In genomic region chr9:132877447-132877817, GRCh38 we compare ENCODE assay signal across 8 cellular contexts. TPM values are rescaled to one million over a fixed set of nuclear protein-coding genes. Genes with fewer than 3 reads are reported as not detected.
DNase-seq lines count a peak whose midpoint lies in the region; ATAC-seq and TF ChIP-seq lines count a peak whose summit lies in the region.

No MANE protein-coding gene starts in this region.

- DNase-seq in MG63 (no peak), neural crest cell (ENCODE audit: low read depth, low spot score) (no peak), cerebellum (ENCODE audit: low spot score) (no peak), SHP77 treated with DMSO at 0.1 percent for 48 hours (lab: John Stamatoyannopoulos, UW) (no peak)
- no peak for DNase-seq in effector memory CD8-positive, alpha-beta T cell

- H3K4me1 ChIP-seq in BLaER1: peaks cover 34% of the 10 kb centered on the region

- H3K4me3 Mint-ChIP-seq in effector memory CD8-positive, alpha-beta T cell: peak overlapping the region; percentile 81 to 85
- H3K4me3 Mint-ChIP-seq in neural crest cell: peak overlapping the region; percentile 80

- peak overlapping the region; percentile 81; the same call in 1 of the 2 replicates for H3K9ac ChIP-seq in BLaER1

- no peaks in the 10 kb centered on the region for H3K9me3 Mint-ChIP-seq in effector memory CD8-positive, alpha-beta T cell
- no peaks in the 10 kb centered on the region for H3K9me3 Mint-ChIP-seq in neural crest cell

- no peaks in the 10 kb centered on the region for H3K36me3 ChIP-seq in BLaER1
- H3K36me3 ChIP-seq in MG63: no peaks in the 10 kb centered on the region

- H3K4me2 ChIP-seq in BLaER1: peak overlapping the region; percentile 96

- no peaks in the 10 kb centered on the region for H3K9me3 ChIP-seq in BLaER1
- H3K9me3 ChIP-seq in MG63: no peaks in the 10 kb centered on the region

- H3K27me3 Mint-ChIP-seq in effector memory CD8-positive, alpha-beta T cell: no peaks in the 10 kb centered on the region
- H3K27me3 Mint-ChIP-seq in neural crest cell (ENCODE audit: low read depth): peaks cover 5% of the 10 kb centered on the region

- H3K4me3 ChIP-seq in BLaER1 (peak overlapping the region; percentile 93), MG63 (peak overlapping the region; percentile 98)

- H4K20me1 ChIP-seq in BLaER1: no peaks in the 10 kb centered on the region

- H3K4me1 Mint-ChIP-seq in effector memory CD8-positive, alpha-beta T cell (ENCODE audit: low read depth in 2 of 2): peaks cover 14 to 15% of the 10 kb centered on the region in 2 donors
- H3K4me1 Mint-ChIP-seq in neural crest cell: peaks cover 5% of the 10 kb centered on the region

- H3K36me3 Mint-ChIP-seq in effector memory CD8-positive, alpha-beta T cell (ENCODE audit: insufficient read depth): peaks cover 13% of the 10 kb centered on the region
- H3K36me3 Mint-ChIP-seq in neural crest cell (ENCODE audit: low read depth): no peaks in the 10 kb centered on the region

- no peak overlapping the region for H3K27ac ChIP-seq in BLaER1

- ATAC-seq in effector memory CD8-positive, alpha-beta T cell (replicated peaks): no peak
- ATAC-seq in HG03442 (IDR thresholded peaks at IDR 0.05; ENCODE audit: unreplicated experiment) (no peak), HG03097 (IDR thresholded peaks at IDR 0.05; ENCODE audit: low FRiP score, unreplicated experiment) (no peak)

- H3K27ac Mint-ChIP-seq in effector memory CD8-positive, alpha-beta T cell: peak overlapping the region in 1 of 2 donors; percentile 78
- no peak overlapping the region for H3K27ac Mint-ChIP-seq in neural crest cell (ENCODE audit: unreplicated experiment)

- TF ChIP-seq CTCF in neural crest cell (conservative IDR thresholded peaks at IDR 0.05): no peak

- H3K27me3 ChIP-seq in BLaER1 (no peaks in the 10 kb centered on the region), MG63 (no peaks in the 10 kb centered on the region)

RNA-seq across cellular contexts. Expression of gene AK8, which starts 0.7 kb away (rescaled TPM):
- total RNA-seq in MG63 (2014; rRNA removed; shearing (Covaris generic); ENCODE audit: low replicate concordance): 0.15 and 1.9 TPM in 2 replicates
- total RNA-seq in neural crest cell: 0.96 and 1.3 TPM in 2 replicates
- 1.3 TPM for total RNA-seq in cerebellum

RNA-seq across cellular contexts. Expression of gene SPACA9, which starts 1.3 kb away (rescaled TPM):
- total RNA-seq in MG63 (2014; rRNA removed; shearing (Covaris generic); ENCODE audit: low replicate concordance): 2.4 and 7.0 TPM in 2 replicates
- total RNA-seq in neural crest cell (3.6 and 4.1 TPM in 2 replicates), cerebellum (3.1 TPM)
